In genomic region chr22:32076726-32077550, GRCh38 we compare ENCODE assay signal across 3 cellular contexts.
TF ChIP-seq lines count a peak whose summit lies in the region.

No MANE protein-coding gene starts in this region.

TF ChIP-seq in HEK293, 187 proteins besides CTCF, POLR2A, EP300 and RAD21 (continues in another document):
- TF ChIP-seq ZNF837 (tag by site-specific recombination; IDR thresholded peaks at IDR 0.05) (no peak), SALL2 (tag by site-specific recombination; IDR thresholded peaks at IDR 0.05; ENCODE audit: borderline replicate concordance) (peak; percentile 30; the same call in 1 of the 2 replicates), ZNF560 (tag by site-specific recombination; IDR thresholded peaks at IDR 0.05; ENCODE audit: borderline replicate concordance) (no peak), ZNF623 (tag by site-specific recombination; IDR thresholded peaks at IDR 0.05) (no peak), ZNF112 (tag by site-specific recombination; IDR thresholded peaks at IDR 0.05) (no peak), ZNF777 (tag by site-specific recombination; IDR thresholded peaks at IDR 0.05; ENCODE audit: borderline replicate concordance) (0 out of 2 replicates have a peak, but pooled peaks have one; percentile 66), ZNF214 (tag by site-specific recombination; IDR thresholded peaks at IDR 0.05; ENCODE audit: borderline replicate concordance) (no peak), ZNF292 (tag by site-specific recombination; IDR thresholded peaks at IDR 0.05; ENCODE audit: borderline replicate concordance, low read depth) (no peak), ZNF747 (tag by site-specific recombination; IDR thresholded peaks at IDR 0.05) (no peak), ZNF140 (tag by site-specific recombination; IDR thresholded peaks at IDR 0.05) (no peak), ZNF24 (tag by site-specific recombination; IDR thresholded peaks at IDR 0.05) (no peak), ZNF366 (tag by site-specific recombination; conservative IDR thresholded peaks at IDR 0.05) (peak; percentile 99), TCF7L2 (IDR thresholded peaks at IDR 0.05; ENCODE audit: borderline replicate concordance, low read depth, low read length) (no peak), ZNF223 (tag by site-specific recombination; IDR thresholded peaks at IDR 0.05) (no peak)
- TF ChIP-seq, protein P1, sequence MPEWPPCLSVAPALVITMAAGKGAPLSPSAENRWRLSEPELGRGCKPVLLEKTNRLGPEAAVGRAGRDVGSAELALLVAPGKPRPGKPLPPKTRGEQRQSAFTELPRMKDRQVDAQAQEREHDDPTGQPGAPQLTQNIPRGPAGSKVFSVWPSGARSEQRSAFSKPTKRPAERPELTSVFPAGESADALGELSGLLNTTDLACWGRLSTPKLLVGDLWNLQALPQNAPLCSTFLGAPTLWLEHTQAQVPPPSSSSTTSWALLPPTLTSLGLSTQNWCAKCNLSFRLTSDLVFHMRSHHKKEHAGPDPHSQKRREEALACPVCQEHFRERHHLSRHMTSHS (tag by site-specific recombination; IDR thresholded peaks at IDR 0.05): no peak
- TF ChIP-seq, protein P2, sequence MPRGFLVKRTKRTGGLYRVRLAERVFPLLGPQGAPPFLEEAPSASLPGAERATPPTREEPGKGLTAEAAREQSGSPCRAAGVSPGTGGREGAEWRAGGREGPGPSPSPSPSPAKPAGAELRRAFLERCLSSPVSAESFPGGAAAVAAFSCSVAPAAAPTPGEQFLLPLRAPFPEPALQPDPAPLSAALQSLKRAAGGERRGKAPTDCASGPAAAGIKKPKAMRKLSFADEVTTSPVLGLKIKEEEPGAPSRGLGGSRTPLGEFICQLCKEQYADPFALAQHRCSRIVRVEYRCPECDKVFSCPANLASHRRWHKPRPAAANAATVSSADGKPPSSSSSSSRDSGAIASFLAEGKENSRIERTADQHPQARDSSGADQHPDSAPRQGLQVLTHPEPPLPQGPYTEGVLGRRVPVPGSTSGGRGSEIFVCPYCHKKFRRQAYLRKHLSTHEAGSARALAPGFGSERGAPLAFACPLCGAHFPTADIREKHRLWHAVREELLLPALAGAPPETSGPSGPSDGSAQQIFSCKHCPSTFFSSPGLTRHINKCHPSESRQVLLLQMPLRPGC (tag by site-specific recombination; IDR thresholded peaks at IDR 0.05): no peak
- TF ChIP-seq, protein P3, sequence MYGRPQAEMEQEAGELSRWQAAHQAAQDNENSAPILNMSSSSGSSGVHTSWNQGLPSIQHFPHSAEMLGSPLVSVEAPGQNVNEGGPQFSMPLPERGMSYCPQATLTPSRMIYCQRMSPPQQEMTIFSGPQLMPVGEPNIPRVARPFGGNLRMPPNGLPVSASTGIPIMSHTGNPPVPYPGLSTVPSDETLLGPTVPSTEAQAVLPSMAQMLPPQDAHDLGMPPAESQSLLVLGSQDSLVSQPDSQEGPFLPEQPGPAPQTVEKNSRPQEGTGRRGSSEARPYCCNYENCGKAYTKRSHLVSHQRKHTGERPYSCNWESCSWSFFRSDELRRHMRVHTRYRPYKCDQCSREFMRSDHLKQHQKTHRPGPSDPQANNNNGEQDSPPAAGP (tag by site-specific recombination; IDR thresholded peaks at IDR 0.05): no peak

TF ChIP-seq in K562, 482 proteins besides CTCF, POLR2A, EP300 and RAD21 (continues in another document):
- TF ChIP-seq SMARCC2 (IDR thresholded peaks at IDR 0.05; ENCODE audit: low read depth) (no peak), ZNF124 (CRISPR knock-in tag; IDR thresholded peaks at IDR 0.05) (no peak), ZFP91 (CRISPR knock-in tag; IDR thresholded peaks at IDR 0.05) (no peak), SAFB2 (IDR thresholded peaks at IDR 0.05; ENCODE audit: borderline replicate concordance, low read depth, low read length, severe bottlenecking) (no peak), HSF4 (CRISPR knock-in tag; IDR thresholded peaks at IDR 0.05; ENCODE audit: borderline replicate concordance) (no peak), KLF10 (CRISPR knock-in tag; IDR thresholded peaks at IDR 0.05) (no peak), HNRNPK (IDR thresholded peaks at IDR 0.05; ENCODE audit: low read depth, low read length, poor library complexity, severe bottlenecking) (peak; percentile 11), ATF1 (CRISPR knock-in tag; IDR thresholded peaks at IDR 0.05) (no peak), ATF1 (tag; IDR thresholded peaks at IDR 0.05) (no peak), ILF3 (IDR thresholded peaks at IDR 0.05; ENCODE audit: borderline replicate concordance) (no peak), RNF2 (IDR thresholded peaks at IDR 0.05) (no peak), PHF20 (IDR thresholded peaks at IDR 0.05; ENCODE audit: partially characterized antibody) (no peak)
- TF ChIP-seq, protein P4, sequence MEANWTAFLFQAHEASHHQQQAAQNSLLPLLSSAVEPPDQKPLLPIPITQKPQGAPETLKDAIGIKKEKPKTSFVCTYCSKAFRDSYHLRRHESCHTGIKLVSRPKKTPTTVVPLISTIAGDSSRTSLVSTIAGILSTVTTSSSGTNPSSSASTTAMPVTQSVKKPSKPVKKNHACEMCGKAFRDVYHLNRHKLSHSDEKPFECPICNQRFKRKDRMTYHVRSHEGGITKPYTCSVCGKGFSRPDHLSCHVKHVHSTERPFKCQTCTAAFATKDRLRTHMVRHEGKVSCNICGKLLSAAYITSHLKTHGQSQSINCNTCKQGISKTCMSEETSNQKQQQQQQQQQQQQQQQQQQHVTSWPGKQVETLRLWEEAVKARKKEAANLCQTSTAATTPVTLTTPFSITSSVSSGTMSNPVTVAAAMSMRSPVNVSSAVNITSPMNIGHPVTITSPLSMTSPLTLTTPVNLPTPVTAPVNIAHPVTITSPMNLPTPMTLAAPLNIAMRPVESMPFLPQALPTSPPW (CRISPR knock-in tag; IDR thresholded peaks at IDR 0.05): no peak
- TF ChIP-seq, protein P5, sequence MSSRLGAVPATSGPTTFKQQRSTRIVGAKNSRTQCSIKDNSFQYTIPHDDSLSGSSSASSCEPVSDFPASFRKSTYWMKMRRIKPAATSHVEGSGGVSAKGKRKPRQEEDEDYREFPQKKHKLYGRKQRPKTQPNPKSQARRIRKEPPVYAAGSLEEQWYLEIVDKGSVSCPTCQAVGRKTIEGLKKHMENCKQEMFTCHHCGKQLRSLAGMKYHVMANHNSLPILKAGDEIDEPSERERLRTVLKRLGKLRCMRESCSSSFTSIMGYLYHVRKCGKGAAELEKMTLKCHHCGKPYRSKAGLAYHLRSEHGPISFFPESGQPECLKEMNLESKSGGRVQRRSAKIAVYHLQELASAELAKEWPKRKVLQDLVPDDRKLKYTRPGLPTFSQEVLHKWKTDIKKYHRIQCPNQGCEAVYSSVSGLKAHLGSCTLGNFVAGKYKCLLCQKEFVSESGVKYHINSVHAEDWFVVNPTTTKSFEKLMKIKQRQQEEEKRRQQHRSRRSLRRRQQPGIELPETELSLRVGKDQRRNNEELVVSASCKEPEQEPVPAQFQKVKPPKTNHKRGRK (tag; IDR thresholded peaks at IDR 0.05): peak; percentile 52; the same call in 1 of the 2 replicates

TF ChIP-seq in GM23338, 12 proteins besides CTCF, POLR2A, EP300 and RAD21:
- no peak for TF ChIP-seq ZNF462 (CRISPR knock-in tag; IDR thresholded peaks at IDR 0.05)
- TF ChIP-seq NANOG (IDR thresholded peaks at IDR 0.05; ENCODE audit: borderline replicate concordance): no peak
- TF ChIP-seq EZH2phosphoT487 (IDR thresholded peaks at IDR 0.05; ENCODE audit: unreplicated experiment): no peak
- TF ChIP-seq EZH2 (IDR thresholded peaks at IDR 0.05; ENCODE audit: low read depth, unreplicated experiment): no peak
- TF ChIP-seq CREB1 (CRISPR knock-in tag; IDR thresholded peaks at IDR 0.05; ENCODE audit: low read depth): no peak
- no peak for TF ChIP-seq POLR2AphosphoS5 (IDR thresholded peaks at IDR 0.05; ENCODE audit: low read depth)
- no peak for TF ChIP-seq ZNF114 (CRISPR knock-in tag; IDR thresholded peaks at IDR 0.05)
- TF ChIP-seq REST (IDR thresholded peaks at IDR 0.05; ENCODE audit: unreplicated experiment): no peak
TF ChIP-seq in GM23338: peak in this region for 0.
